16 cellular contexts compared by ENCODE assay signal in the genomic region with DNA sequence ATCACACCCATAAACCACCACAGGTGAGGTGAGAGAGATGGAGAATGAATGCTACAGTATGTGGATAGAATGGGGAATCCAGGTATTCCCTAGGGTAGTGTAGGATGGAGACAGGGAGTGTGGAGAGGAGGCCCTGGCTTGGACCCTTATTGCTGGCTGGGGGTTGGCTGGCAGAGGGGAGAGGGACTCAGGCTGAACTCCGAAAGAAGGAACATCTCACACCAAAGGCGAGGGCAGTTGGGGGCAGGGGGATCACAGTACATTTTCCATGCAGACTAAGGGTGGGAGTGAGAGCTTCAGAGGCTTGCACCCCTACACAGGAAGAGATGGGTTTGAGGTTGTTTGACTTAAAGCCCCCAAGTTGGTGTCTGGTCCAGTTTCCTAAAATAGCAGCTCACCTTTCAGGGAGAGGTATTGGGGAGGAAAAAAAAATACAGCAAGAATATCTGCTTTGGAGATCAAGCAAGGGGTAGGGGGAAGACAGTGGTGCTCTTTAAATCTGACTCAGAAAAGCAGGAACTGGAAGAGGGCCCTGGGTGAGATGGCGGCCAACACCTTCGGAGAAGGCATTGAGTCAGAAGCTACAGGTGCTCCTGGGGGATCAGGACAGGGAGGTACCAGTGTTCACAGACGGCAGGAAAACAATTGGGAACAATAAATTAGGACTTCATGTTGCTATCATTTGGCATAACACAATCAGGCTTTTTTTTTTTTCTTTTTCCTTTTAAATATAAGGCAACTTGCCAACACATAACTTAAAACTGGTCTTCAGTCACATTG. TPM values are rescaled to one million over a fixed set of nuclear protein-coding genes. Genes with fewer than 3 reads are reported as not detected.
DNase-seq lines count a peak whose midpoint lies in the region; ATAC-seq and TF ChIP-seq lines count a peak whose summit lies in the region.
"Had no signal": no experiment of that assay in that cellular context is flagged by ENCODE, and none has a peak within 500 bp of the region (broad histone marks: within the 10 kb centered on the region; RNA-seq: fewer than 3 reads in every experiment).

No MANE protein-coding gene starts in this region.

- peak overlapping the region in 2 of 3 experiments; percentile 15 to 80; a peak in 2 of 7 replicates for H3K27ac Mint-ChIP-seq in H9
- peak overlapping the region; percentile 29 for H3K27ac Mint-ChIP-seq in endodermal cell
- H3K27ac Mint-ChIP-seq in stimulated activated effector memory CD8-positive, alpha-beta T cell treated with anti-CD3 and anti-CD28 coated beads, Interleukin-12 subunit alpha, Interleukin-12 subunit beta, amount 100 ng/mL, for 72 hours, result peak overlapping the region; percentile 15
- H3K27ac Mint-ChIP-seq: B cell had no signal

- H2BK20ac ChIP-seq in H9 (ENCODE audit: low read depth, low read length, poor library complexity, severe bottlenecking), result no peak overlapping the region

- H3K79me2 ChIP-seq in H9 (ENCODE audit: insufficient read depth, low read length), result no peaks in the 10 kb centered on the region

- H3K79me1 ChIP-seq in H9 (ENCODE audit: insufficient read depth, low read depth, low read length, poor library complexity, severe bottlenecking), result no peaks in the 10 kb centered on the region

- WGBS in H9 (ENCODE audit: extremely low coverage, insufficient read length, low lambda C conversion rate), result no CpG with 5 or more reads among the region's 5 CpGs
- WGBS in endodermal cell (ENCODE audit: insufficient coverage in 1 of 2, insufficient read length in 1 of 2), 2 experiments, result 88 to 95% methylated on average over 4 to 5 of the region's 5 CpGs

- no peak overlapping the region for H3K4me3 Mint-ChIP-seq in H9
- no peak overlapping the region for H3K4me3 Mint-ChIP-seq in endodermal cell
- no peak overlapping the region for H3K4me3 Mint-ChIP-seq in stimulated activated effector memory CD8-positive, alpha-beta T cell treated with anti-CD3 and anti-CD28 coated beads, Interleukin-12 subunit alpha, Interleukin-12 subunit beta, amount 100 ng/mL, for 72 hours
- H3K4me3 Mint-ChIP-seq: B cell had no signal

- H4K91ac ChIP-seq in H9 (ENCODE audit: insufficient read length, low read depth, low read length), result no peak overlapping the region

- TF ChIP-seq CTCF in H9 (conservative IDR thresholded peaks at IDR 0.05) (no peak), VCaP (conservative IDR thresholded peaks at IDR 0.05) (no peak), endodermal cell (conservative IDR thresholded peaks at IDR 0.05) (no peak)

- H3K4me1 Mint-ChIP-seq in H9, result peaks cover 22 to 28% of the 10 kb centered on the region in 2 experiments
- peaks cover 7% of the 10 kb centered on the region for H3K4me1 Mint-ChIP-seq in endodermal cell
- H3K4me1 Mint-ChIP-seq in stimulated activated effector memory CD8-positive, alpha-beta T cell treated with anti-CD3 and anti-CD28 coated beads, Interleukin-12 subunit alpha, Interleukin-12 subunit beta, amount 100 ng/mL, for 72 hours, result no peaks in the 10 kb centered on the region

- H3K9me3 Mint-ChIP-seq in H9, result no peaks in the 10 kb centered on the region
- H3K9me3 Mint-ChIP-seq in endodermal cell, result no peaks in the 10 kb centered on the region
- no peaks in the 10 kb centered on the region for H3K9me3 Mint-ChIP-seq in stimulated activated effector memory CD8-positive, alpha-beta T cell treated with anti-CD3 and anti-CD28 coated beads, Interleukin-12 subunit alpha, Interleukin-12 subunit beta, amount 100 ng/mL, for 72 hours

- no peak overlapping the region for H2BK12ac ChIP-seq in H9 (ENCODE audit: insufficient read length, low read depth, low read length)

- H3K18ac ChIP-seq in H9 (ENCODE audit: insufficient read length, low read depth, low read length), result no peak overlapping the region

- H4K20me1 ChIP-seq in H9 (ENCODE audit: control insufficient read depth, insufficient read depth, insufficient read length), result no peaks in the 10 kb centered on the region

- H3T11ph ChIP-seq in H9 (ENCODE audit: low read length), result no peak overlapping the region

- H3K27ac ChIP-seq in H9 (ENCODE audit: insufficient read length, low read depth, low read length), result no peak overlapping the region
- H3K27ac ChIP-seq in VCaP, result peak overlapping the region; percentile 30
- H3K27ac ChIP-seq in endodermal cell (ENCODE audit: low read depth, low read length), result no peak overlapping the region
- H3K27ac ChIP-seq: adrenal gland, esophagus muscularis mucosa had no signal

- H2AK5ac ChIP-seq in H9 (ENCODE audit: insufficient read length, low read length), result no peak overlapping the region

- H4K8ac ChIP-seq in H9 (replicated peaks; ENCODE audit: insufficient read length, low read depth, low read length), result no peak overlapping the region

- H3K9me3 ChIP-seq in H9 (ENCODE audit: control insufficient read depth, low read depth, low read length), result no peaks in the 10 kb centered on the region
- H3K9me3 ChIP-seq in endodermal cell (ENCODE audit: control insufficient read depth, low read length), result no peaks in the 10 kb centered on the region
- H3K9me3 ChIP-seq: adrenal gland, esophagus muscularis mucosa had no signal

- H2AFZ ChIP-seq in H9 (ENCODE audit: low read length), result no peak overlapping the region

- H3K9ac ChIP-seq in H9 (ENCODE audit: extremely low read depth, insufficient read length, low read length), result no peak overlapping the region
- H3K9ac ChIP-seq in endodermal cell (ENCODE audit: extremely low read depth, low read length, poor library complexity, severe bottlenecking), result no peak overlapping the region

- H2BK15ac ChIP-seq in H9 (ENCODE audit: low read depth, low read length), result no peak overlapping the region

- H3K27me3 Mint-ChIP-seq in H9 (ENCODE audit: low read depth) (peaks cover 1% of the 10 kb centered on the region; the same call in 1 of the 2 replicates), endodermal cell (ENCODE audit: insufficient read depth) (no peaks in the 10 kb centered on the region)
- H3K27me3 Mint-ChIP-seq: B cell had no signal

- peaks cover 50% of the 10 kb centered on the region for H3K36me3 ChIP-seq in endodermal cell (ENCODE audit: control insufficient read depth, insufficient read depth, low read length)

- no peak overlapping the region for H4K5ac ChIP-seq in H9 (ENCODE audit: insufficient read length, low read depth, low read length)

- H3K27me3 ChIP-seq in H9 (ENCODE audit: insufficient read depth, low read length) (no peaks in the 10 kb centered on the region), endodermal cell (ENCODE audit: control insufficient read depth, insufficient read depth, low read length, poor library complexity, severe bottlenecking) (no peaks in the 10 kb centered on the region)
- H3K27me3 ChIP-seq: adrenal gland, dorsolateral prefrontal cortex, esophagus muscularis mucosa had no signal

- no peak overlapping the region for H2BK5ac ChIP-seq in H9 (ENCODE audit: insufficient read length, low read length)

- no peak for ATAC-seq in stimulated activated effector memory CD8-positive, alpha-beta T cell treated with anti-CD3 and anti-CD28 coated beads, Interleukin-12 subunit alpha, Interleukin-12 subunit beta, amount 100 ng/mL, for 72 hours
- no peak for ATAC-seq in GM21360 (IDR thresholded peaks at IDR 0.05; ENCODE audit: unreplicated experiment)
- ATAC-seq in left colon, result no peak
- ATAC-seq: left ventricle myocardium superior had no signal

- no peak overlapping the region for H3K14ac ChIP-seq in H9 (ENCODE audit: insufficient read depth, low read length)

- no peak overlapping the region for H3K4me3 ChIP-seq in endodermal cell (ENCODE audit: low read length)
- H3K4me3 ChIP-seq: adrenal gland, dorsolateral prefrontal cortex, esophagus muscularis mucosa had no signal

- H2BK120ac ChIP-seq in H9 (ENCODE audit: low read depth, low read length, poor library complexity, severe bottlenecking), result no peak overlapping the region

- no peak overlapping the region for H3K4ac ChIP-seq in H9 (ENCODE audit: low read depth, low read length)

- DNase-seq in H9, result no peak
- DNase-seq in endodermal cell, result no peak
- DNase-seq in stimulated activated effector memory CD8-positive, alpha-beta T cell treated with anti-CD3 and anti-CD28 coated beads, Interleukin-12 subunit alpha, Interleukin-12 subunit beta, amount 100 ng/mL, for 72 hours (ENCODE audit: low spot score in 2 of 2), result no peak
- no peak for DNase-seq in activated gamma-delta T cell (lab: John Stamatoyannopoulos, UW)
- DNase-seq in left colon, result no peak
- DNase-seq: activated CD4-positive, alpha-beta T cell treated with anti-CD3 and anti-CD28 coated beads for 1 hour; adrenal gland; left ventricle myocardium superior; NCI-H146; stimulated activated CD4-positive, alpha-beta T cell treated with anti-CD3 and anti-CD28 coated beads, Interleukin-4, amount 100 ng/mL, for 1 hour; T1000 had no signal

- peaks cover 12% of the 10 kb centered on the region; the same call in 1 of the 2 replicates for H3K4me1 ChIP-seq in H9 (ENCODE audit: insufficient read depth, low read length)
- H3K4me1 ChIP-seq in endodermal cell (ENCODE audit: control insufficient read depth, insufficient read depth, low read length), result peaks cover 7% of the 10 kb centered on the region
- H3K4me1 ChIP-seq: adrenal gland had no signal

- H3K23ac ChIP-seq in H9 (ENCODE audit: insufficient read length, low read depth, low read length), result no peak overlapping the region

- intact Hi-C loops in left colon (cut with DNase I, micrococcal nuclease), result loop anchor here in 1 of 2 donors (10.0 kb wide), 1 partner anchor 159 kb away; no protein-coding TSS in a partner anchor

- no peak overlapping the region for H3K56ac ChIP-seq in H9 (ENCODE audit: insufficient read length, low read depth, low read length)

- H3K36me3 Mint-ChIP-seq in H9 (ENCODE audit: insufficient read depth in 1 of 3, low read depth in 3 of 3) (peaks cover 41 to 61% (median 47%) of the 10 kb centered on the region in 3 experiments), endodermal cell (ENCODE audit: low read depth) (peaks cover 55% of the 10 kb centered on the region)
- H3K36me3 Mint-ChIP-seq in stimulated activated effector memory CD8-positive, alpha-beta T cell treated with anti-CD3 and anti-CD28 coated beads, Interleukin-12 subunit alpha, Interleukin-12 subunit beta, amount 100 ng/mL, for 72 hours, result peaks cover 78% of the 10 kb centered on the region

- H3K4me2 ChIP-seq in H9 (ENCODE audit: insufficient read depth, insufficient read length, low read length), result no peak overlapping the region

- no peaks in the 10 kb centered on the region for H3K23me2 ChIP-seq in H9 (ENCODE audit: insufficient read length, low read depth, low read length, poor library complexity, severe bottlenecking)

RNA-seq across cellular contexts. Expression of a gene that starts 12.4 kb away (rescaled TPM):
- 227 and 237 TPM in 2 replicates for total RNA-seq in H9 (2021)
- 100 to 1,000 TPM; 168 to 169 TPM for total RNA-seq in endodermal cell
- polyA plus RNA-seq in endodermal cell (2013, experiment 1 of 2), result 118 TPM
- polyA plus RNA-seq in endodermal cell (2013, experiment 2 of 2), result 106 TPM
- total RNA-seq in left colon, result 100 to 1,000 TPM; 116 to 136 TPM

RNA-seq across cellular contexts. Expression of a gene that starts 27.6 kb away (rescaled TPM):
- total RNA-seq in H9 (2021), result 16.6 and 18.8 TPM in 2 replicates
- total RNA-seq in endodermal cell, result 10 to 100 TPM; 11.2 to 15.7 TPM
- polyA plus RNA-seq in endodermal cell (2013, experiment 1 of 2), result 5.7 TPM
- 5.5 TPM for polyA plus RNA-seq in endodermal cell (2013, experiment 2 of 2)
- 1 to 10 TPM; 5.6 to 5.7 TPM for total RNA-seq in left colon

RNA-seq across cellular contexts. Expression of a gene that starts 30.2 kb away (rescaled TPM):
- total RNA-seq in H9 (2021), result 46.4 and 50.7 TPM in 2 replicates
- total RNA-seq in endodermal cell, result 10 to 100 TPM; 17.0 to 22.9 TPM
- polyA plus RNA-seq in endodermal cell (2013, experiment 1 of 2), result 8.3 TPM
- 7.2 TPM for polyA plus RNA-seq in endodermal cell (2013, experiment 2 of 2)
- total RNA-seq in left colon, result 10 to 100 TPM in 1 of 2 donors, 1 to 10 TPM in 1; 7.1 to 12.8 TPM

RNA-seq across cellular contexts. Expression of a gene that starts 36.4 kb away (rescaled TPM):
- total RNA-seq in H9 (2021) (2,008 and 2,053 TPM in 2 replicates), endodermal cell (1,000 to 10,000 TPM; 1,639 TPM), left colon (1,000 to 10,000 TPM; 1,131 to 1,234 TPM)
- 2,129 TPM for polyA plus RNA-seq in endodermal cell (2013, experiment 1 of 2)
- 2,042 TPM for polyA plus RNA-seq in endodermal cell (2013, experiment 2 of 2)

RNA-seq across cellular contexts. Expression of a gene that starts 38.5 kb away (rescaled TPM):
- total RNA-seq in H9 (2021), result 189 and 190 TPM in 2 replicates
- total RNA-seq in endodermal cell, result 100 to 1,000 TPM; 111 to 112 TPM
- polyA plus RNA-seq in endodermal cell (2013, experiment 1 of 2), result 92.9 TPM
- 105 TPM for polyA plus RNA-seq in endodermal cell (2013, experiment 2 of 2)
- total RNA-seq in left colon, result 10 to 100 TPM in 1 of 2 donors, 1 to 10 TPM in 1; 6.9 to 17.4 TPM
